22 cellular contexts compared by ENCODE assay signal in the genomic region with DNA sequence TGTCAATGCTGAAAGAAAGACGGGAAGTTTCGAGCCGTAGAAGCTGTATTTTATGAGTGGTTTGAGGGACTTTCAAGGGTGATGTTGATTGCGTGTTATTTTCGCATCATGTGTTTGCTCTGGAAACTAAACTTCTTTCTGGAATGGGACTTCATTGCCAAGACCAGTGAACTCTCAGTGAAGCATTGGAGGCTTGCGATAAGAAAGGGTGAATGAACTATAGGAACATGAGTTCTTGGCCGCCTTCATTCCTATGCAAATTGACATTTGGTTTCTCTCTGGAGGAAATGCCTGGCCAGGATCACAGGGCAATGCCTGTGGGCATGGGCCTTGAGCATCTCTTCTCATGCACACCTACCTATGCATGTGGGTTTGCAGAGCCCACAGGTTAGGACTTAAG.
"Had no signal": no experiment of that assay in that cellular context is flagged by ENCODE, and none has a peak within 500 bp of the region (broad histone marks: within the 10 kb centered on the region; RNA-seq: fewer than 3 reads in every experiment).

No MANE protein-coding gene starts in this region.

- H3K36me3 ChIP-seq: SJSA1 had no signal

- H3K27ac ChIP-seq: HL-60, SJSA1, SK-N-MC had no signal

- FAIRE-seq: HTR-8/SVneo, RCC 7860 had no signal

- H3K4me3 ChIP-seq: SJSA1, SK-N-MC had no signal

- H3K4me1 ChIP-seq: SJSA1 had no signal

- H3K27me3 ChIP-seq: SJSA1 had no signal

- DNase-seq: KBM-7, MV-4-11, NCI-H1048, NCI-H1105, NCI-H1417, NCI-H1436 treated with DMSO at 0.1 percent for 48 hours, NCI-H1694, NCI-H187 treated with DMSO at 0.1 percent for 48 hours, NCI-H2029 treated with DMSO at 0.1 percent for 48 hours, NCI-H2227 treated with DMSO at 0.1 percent for 48 hours, NCI-H524, NCI-H69, NCI-H774, Right ventricle myocardium superior, RPMI8226, SIG-M5, SW 1271 had no signal
